1 cellular context compared by ENCODE assay signal in genomic region chr19:54464624-54465266, GRCh38.
TF ChIP-seq lines count a peak whose summit lies in the region.

No MANE protein-coding gene starts in this region.

TF ChIP-seq in HepG2, 621 proteins besides CTCF, POLR2A, EP300 and RAD21 (continues in another document):
- TF ChIP-seq, protein P1, sequence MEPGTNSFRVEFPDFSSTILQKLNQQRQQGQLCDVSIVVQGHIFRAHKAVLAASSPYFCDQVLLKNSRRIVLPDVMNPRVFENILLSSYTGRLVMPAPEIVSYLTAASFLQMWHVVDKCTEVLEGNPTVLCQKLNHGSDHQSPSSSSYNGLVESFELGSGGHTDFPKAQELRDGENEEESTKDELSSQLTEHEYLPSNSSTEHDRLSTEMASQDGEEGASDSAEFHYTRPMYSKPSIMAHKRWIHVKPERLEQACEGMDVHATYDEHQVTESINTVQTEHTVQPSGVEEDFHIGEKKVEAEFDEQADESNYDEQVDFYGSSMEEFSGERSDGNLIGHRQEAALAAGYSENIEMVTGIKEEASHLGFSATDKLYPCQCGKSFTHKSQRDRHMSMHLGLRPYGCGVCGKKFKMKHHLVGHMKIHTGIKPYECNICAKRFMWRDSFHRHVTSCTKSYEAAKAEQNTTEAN (CRISPR knock-in tag; conservative IDR thresholded peaks at IDR 0.05): 0 out of 2 replicates have a peak, but pooled peaks have one; percentile 58
- peak; percentile 33; the same call in 1 of the 2 replicates for TF ChIP-seq ESRRA (CRISPR knock-in tag; IDR thresholded peaks at IDR 0.05; ENCODE audit: low read depth)
- TF ChIP-seq DMAP1 (CRISPR knock-in tag; IDR thresholded peaks at IDR 0.05): no peak
- peak; percentile 92 for TF ChIP-seq ZNF501 (CRISPR knock-in tag; IDR thresholded peaks at IDR 0.05)
- TF ChIP-seq SOX6 (IDR thresholded peaks at IDR 0.05): no peak
- TF ChIP-seq SOX6 (CRISPR knock-in tag; IDR thresholded peaks at IDR 0.05): peak; percentile 43
- TF ChIP-seq, protein P2, sequence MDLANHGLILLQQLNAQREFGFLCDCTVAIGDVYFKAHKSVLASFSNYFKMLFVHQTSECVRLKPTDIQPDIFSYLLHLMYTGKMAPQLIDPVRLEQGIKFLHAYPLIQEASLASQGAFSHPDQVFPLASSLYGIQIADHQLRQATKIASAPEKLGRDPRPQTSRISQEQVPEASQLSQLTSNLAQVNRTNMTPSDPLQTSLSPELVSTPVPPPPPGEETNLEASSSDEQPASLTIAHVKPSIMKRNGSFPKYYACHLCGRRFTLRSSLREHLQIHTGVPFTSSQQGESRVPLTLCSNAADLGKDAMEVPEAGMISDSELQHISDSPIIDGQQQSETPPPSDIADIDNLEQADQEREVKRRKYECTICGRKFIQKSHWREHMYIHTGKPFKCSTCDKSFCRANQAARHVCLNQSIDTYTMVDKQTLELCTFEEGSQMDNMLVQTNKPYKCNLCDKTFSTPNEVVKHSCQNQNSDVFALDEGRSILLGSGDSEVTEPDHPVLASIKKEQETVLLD (CRISPR knock-in tag; IDR thresholded peaks at IDR 0.05; ENCODE audit: low read depth): 0 out of 2 replicates have a peak, but pooled peaks have one; percentile 30
- TF ChIP-seq, protein P3, sequence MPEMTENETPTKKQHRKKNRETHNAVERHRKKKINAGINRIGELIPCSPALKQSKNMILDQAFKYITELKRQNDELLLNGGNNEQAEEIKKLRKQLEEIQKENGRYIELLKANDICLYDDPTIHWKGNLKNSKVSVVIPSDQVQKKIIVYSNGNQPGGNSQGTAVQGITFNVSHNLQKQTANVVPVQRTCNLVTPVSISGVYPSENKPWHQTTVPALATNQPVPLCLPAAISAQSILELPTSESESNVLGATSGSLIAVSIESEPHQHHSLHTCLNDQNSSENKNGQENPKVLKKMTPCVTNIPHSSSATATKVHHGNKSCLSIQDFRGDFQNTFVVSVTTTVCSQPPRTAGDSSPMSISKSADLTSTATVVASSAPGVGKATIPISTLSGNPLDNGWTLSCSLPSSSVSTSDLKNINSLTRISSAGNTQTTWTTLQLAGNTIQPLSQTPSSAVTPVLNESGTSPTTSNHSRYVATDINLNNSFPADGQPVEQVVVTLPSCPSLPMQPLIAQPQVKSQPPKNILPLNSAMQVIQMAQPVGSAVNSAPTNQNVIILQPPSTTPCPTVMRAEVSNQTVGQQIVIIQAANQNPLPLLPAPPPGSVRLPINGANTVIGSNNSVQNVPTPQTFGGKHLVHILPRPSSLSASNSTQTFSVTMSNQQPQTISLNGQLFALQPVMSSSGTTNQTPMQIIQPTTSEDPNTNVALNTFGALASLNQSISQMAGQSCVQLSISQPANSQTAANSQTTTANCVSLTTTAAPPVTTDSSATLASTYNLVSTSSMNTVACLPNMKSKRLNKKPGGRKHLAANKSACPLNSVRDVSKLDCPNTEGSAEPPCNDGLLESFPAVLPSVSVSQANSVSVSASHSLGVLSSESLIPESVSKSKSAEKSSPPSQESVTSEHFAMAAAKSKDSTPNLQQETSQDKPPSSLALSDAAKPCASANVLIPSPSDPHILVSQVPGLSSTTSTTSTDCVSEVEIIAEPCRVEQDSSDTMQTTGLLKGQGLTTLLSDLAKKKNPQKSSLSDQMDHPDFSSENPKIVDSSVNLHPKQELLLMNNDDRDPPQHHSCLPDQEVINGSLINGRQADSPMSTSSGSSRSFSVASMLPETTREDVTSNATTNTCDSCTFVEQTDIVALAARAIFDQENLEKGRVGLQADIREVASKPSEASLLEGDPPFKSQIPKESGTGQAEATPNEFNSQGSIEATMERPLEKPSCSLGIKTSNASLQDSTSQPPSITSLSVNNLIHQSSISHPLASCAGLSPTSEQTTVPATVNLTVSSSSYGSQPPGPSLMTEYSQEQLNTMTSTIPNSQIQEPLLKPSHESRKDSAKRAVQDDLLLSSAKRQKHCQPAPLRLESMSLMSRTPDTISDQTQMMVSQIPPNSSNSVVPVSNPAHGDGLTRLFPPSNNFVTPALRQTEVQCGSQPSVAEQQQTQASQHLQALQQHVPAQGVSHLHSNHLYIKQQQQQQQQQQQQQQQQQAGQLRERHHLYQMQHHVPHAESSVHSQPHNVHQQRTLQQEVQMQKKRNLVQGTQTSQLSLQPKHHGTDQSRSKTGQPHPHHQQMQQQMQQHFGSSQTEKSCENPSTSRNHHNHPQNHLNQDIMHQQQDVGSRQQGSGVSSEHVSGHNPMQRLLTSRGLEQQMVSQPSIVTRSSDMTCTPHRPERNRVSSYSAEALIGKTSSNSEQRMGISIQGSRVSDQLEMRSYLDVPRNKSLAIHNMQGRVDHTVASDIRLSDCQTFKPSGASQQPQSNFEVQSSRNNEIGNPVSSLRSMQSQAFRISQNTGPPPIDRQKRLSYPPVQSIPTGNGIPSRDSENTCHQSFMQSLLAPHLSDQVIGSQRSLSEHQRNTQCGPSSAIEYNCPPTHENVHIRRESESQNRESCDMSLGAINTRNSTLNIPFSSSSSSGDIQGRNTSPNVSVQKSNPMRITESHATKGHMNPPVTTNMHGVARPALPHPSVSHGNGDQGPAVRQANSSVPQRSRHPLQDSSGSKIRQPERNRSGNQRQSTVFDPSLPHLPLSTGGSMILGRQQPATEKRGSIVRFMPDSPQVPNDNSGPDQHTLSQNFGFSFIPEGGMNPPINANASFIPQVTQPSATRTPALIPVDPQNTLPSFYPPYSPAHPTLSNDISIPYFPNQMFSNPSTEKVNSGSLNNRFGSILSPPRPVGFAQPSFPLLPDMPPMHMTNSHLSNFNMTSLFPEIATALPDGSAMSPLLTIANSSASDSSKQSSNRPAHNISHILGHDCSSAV (CRISPR knock-in tag; IDR thresholded peaks at IDR 0.05; ENCODE audit: borderline replicate concordance): no peak
- TF ChIP-seq, protein P4, sequence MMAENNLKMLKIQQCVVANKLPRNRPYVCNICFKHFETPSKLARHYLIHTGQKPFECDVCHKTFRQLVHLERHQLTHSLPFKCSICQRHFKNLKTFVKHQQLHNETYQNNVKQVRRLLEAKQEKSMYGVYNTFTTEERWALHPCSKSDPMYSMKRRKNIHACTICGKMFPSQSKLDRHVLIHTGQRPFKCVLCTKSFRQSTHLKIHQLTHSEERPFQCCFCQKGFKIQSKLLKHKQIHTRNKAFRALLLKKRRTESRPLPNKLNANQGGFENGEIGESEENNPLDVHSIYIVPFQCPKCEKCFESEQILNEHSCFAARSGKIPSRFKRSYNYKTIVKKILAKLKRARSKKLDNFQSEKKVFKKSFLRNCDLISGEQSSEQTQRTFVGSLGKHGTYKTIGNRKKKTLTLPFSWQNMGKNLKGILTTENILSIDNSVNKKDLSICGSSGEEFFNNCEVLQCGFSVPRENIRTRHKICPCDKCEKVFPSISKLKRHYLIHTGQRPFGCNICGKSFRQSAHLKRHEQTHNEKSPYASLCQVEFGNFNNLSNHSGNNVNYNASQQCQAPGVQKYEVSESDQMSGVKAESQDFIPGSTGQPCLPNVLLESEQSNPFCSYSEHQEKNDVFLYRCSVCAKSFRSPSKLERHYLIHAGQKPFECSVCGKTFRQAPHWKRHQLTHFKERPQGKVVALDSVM (CRISPR knock-in tag; IDR thresholded peaks at IDR 0.05): 0 out of 2 replicates have a peak, but pooled peaks have one; percentile 24
- TF ChIP-seq ZNF160 (CRISPR knock-in tag; IDR thresholded peaks at IDR 0.05): no peak
- TF ChIP-seq ZFY (CRISPR knock-in tag; IDR thresholded peaks at IDR 0.05): peak; percentile 83
- TF ChIP-seq ZNF331 (CRISPR knock-in tag; IDR thresholded peaks at IDR 0.05): peak; percentile 64; the same call in 1 of the 2 replicates
- peak; percentile 54; the same call in 1 of the 2 replicates for TF ChIP-seq TP53 (CRISPR knock-in tag; conservative IDR thresholded peaks at IDR 0.05)
- TF ChIP-seq ATF1 (CRISPR knock-in tag; IDR thresholded peaks at IDR 0.05): peak; percentile 86
- TF ChIP-seq ZNF607 (CRISPR knock-in tag; IDR thresholded peaks at IDR 0.05; ENCODE audit: borderline replicate concordance): 0 out of 2 replicates have a peak, but pooled peaks have one; percentile 72
- TF ChIP-seq POLR2G (IDR thresholded peaks at IDR 0.05; ENCODE audit: low read depth, low read length): peak; percentile 88
- TF ChIP-seq HCFC1 (IDR thresholded peaks at IDR 0.05; ENCODE audit: low read depth, low read length): peak; percentile 13; the same call in 1 of the 2 replicates
- TF ChIP-seq HNF4A (CRISPR knock-in tag; IDR thresholded peaks at IDR 0.05): peak; percentile 65; the same call in 1 of the 2 replicates
- TF ChIP-seq, protein P5, sequence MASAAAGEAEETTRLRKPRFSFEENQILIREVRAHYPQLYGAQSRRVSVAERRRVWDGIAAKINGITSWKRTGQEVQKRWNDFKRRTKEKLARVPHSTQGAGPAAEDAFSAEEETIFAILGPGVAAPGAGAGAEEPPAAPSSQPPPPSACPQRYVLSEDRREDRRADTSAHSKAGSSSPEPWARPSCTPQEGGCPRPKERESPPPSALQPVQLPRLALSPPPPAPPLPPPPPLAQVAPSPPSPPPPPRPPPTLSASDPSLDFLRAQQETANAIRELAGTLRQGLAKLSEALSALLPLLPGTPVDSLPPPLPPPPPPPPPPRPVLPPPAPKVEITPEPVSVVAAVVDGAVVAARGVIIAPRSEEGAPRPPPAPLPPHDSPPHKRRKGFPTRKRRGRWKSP (CRISPR knock-in tag; IDR thresholded peaks at IDR 0.05): peak; percentile 23; the same call in 1 of the 2 replicates
- TF ChIP-seq SP5 (CRISPR knock-in tag; IDR thresholded peaks at IDR 0.05; ENCODE audit: borderline replicate concordance, low read depth): peak; percentile 55; the same call in 1 of the 2 replicates
- 0 out of 2 replicates have a peak, but pooled peaks have one; percentile 45 for TF ChIP-seq ZNF343 (CRISPR knock-in tag; IDR thresholded peaks at IDR 0.05)
- peak; percentile 61; the same call in 1 of the 2 replicates for TF ChIP-seq BRD4 (CRISPR knock-in tag; IDR thresholded peaks at IDR 0.05)
- TF ChIP-seq ZNF775 (CRISPR knock-in tag; IDR thresholded peaks at IDR 0.05; ENCODE audit: borderline replicate concordance): no peak
- TF ChIP-seq PPARG (CRISPR knock-in tag; conservative IDR thresholded peaks at IDR 0.05): peak; percentile 39; the same call in 1 of the 2 replicates
- peak; percentile 75 for TF ChIP-seq POLR2AphosphoS5 (IDR thresholded peaks at IDR 0.05; ENCODE audit: low read depth, low read length)
- TF ChIP-seq, protein P6, sequence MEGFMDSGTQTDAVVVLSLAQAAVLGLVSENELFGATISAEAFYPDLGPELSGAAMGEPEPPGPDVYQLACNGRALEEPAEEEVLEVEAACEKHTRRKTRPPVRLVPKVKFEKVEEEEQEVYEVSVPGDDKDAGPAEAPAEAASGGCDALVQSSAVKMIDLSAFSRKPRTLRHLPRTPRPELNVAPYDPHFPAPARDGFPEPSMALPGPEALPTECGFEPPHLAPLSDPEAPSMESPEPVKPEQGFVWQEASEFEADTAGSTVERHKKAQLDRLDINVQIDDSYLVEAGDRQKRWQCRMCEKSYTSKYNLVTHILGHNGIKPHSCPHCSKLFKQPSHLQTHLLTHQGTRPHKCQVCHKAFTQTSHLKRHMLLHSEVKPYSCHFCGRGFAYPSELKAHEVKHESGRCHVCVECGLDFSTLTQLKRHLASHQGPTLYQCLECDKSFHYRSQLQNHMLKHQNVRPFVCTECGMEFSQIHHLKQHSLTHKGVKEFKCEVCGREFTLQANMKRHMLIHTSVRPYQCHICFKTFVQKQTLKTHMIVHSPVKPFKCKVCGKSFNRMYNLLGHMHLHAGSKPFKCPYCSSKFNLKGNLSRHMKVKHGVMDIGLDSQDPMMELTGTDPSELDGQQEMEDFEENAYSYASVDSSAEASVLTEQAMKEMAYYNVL (CRISPR knock-in tag; IDR thresholded peaks at IDR 0.05; ENCODE audit: borderline replicate concordance): 0 out of 2 replicates have a peak, but pooled peaks have one; percentile 60
- peak; percentile 85; the same call in 1 of the 2 replicates for TF ChIP-seq ZNF556 (CRISPR knock-in tag; IDR thresholded peaks at IDR 0.05; ENCODE audit: borderline replicate concordance)
- TF ChIP-seq ZNF749 (CRISPR knock-in tag; IDR thresholded peaks at IDR 0.05; ENCODE audit: borderline replicate concordance): no peak
- 0 out of 2 replicates have a peak, but pooled peaks have one; percentile 51 for TF ChIP-seq SRY (CRISPR knock-in tag; IDR thresholded peaks at IDR 0.05)
- peak; percentile 80 for TF ChIP-seq ZNF605 (CRISPR knock-in tag; IDR thresholded peaks at IDR 0.05)
- TF ChIP-seq, protein P7, sequence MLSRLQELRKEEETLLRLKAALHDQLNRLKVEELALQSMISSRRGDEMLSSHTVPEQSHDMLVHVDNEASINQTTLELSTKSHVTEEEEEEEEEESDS (CRISPR knock-in tag; IDR thresholded peaks at IDR 0.05; ENCODE audit: borderline replicate concordance): peak; percentile 57; the same call in 1 of the 2 replicates
- 0 out of 2 replicates have a peak, but pooled peaks have one; percentile 58 for TF ChIP-seq SALL2 (CRISPR knock-in tag; IDR thresholded peaks at IDR 0.05)
- TF ChIP-seq PATZ1 (CRISPR knock-in tag; IDR thresholded peaks at IDR 0.05): peak; percentile 47; the same call in 1 of the 2 replicates
- peak; percentile 49 for TF ChIP-seq NR2C2 (CRISPR knock-in tag; IDR thresholded peaks at IDR 0.05; ENCODE audit: borderline replicate concordance)
- no peak for TF ChIP-seq CBX5 (CRISPR knock-in tag; IDR thresholded peaks at IDR 0.05; ENCODE audit: borderline replicate concordance)
- peak; percentile 78 for TF ChIP-seq KAT8 (CRISPR knock-in tag; IDR thresholded peaks at IDR 0.05)
- TF ChIP-seq ZNF574 (CRISPR knock-in tag; IDR thresholded peaks at IDR 0.05): peak; percentile 68; the same call in 1 of the 2 replicates
